Comparison of ENCODE assay signal across 1 cellular context in genomic region chr7:7185382-7185989, GRCh38.
TF ChIP-seq lines count a peak whose summit lies in the region.

No MANE protein-coding gene starts in this region.

TF ChIP-seq in SK-N-SH, 30 proteins besides CTCF, POLR2A, EP300 and RAD21 (continued from another document):
- no peak for TF ChIP-seq EZH2phosphoT487 (IDR thresholded peaks at IDR 0.05; ENCODE audit: borderline replicate concordance, low read depth)
- no peak for TF ChIP-seq ELF1 (IDR thresholded peaks at IDR 0.05)
- TF ChIP-seq GABPA (IDR thresholded peaks at IDR 0.05; ENCODE audit: low read depth), result no peak
